In the genomic region with DNA sequence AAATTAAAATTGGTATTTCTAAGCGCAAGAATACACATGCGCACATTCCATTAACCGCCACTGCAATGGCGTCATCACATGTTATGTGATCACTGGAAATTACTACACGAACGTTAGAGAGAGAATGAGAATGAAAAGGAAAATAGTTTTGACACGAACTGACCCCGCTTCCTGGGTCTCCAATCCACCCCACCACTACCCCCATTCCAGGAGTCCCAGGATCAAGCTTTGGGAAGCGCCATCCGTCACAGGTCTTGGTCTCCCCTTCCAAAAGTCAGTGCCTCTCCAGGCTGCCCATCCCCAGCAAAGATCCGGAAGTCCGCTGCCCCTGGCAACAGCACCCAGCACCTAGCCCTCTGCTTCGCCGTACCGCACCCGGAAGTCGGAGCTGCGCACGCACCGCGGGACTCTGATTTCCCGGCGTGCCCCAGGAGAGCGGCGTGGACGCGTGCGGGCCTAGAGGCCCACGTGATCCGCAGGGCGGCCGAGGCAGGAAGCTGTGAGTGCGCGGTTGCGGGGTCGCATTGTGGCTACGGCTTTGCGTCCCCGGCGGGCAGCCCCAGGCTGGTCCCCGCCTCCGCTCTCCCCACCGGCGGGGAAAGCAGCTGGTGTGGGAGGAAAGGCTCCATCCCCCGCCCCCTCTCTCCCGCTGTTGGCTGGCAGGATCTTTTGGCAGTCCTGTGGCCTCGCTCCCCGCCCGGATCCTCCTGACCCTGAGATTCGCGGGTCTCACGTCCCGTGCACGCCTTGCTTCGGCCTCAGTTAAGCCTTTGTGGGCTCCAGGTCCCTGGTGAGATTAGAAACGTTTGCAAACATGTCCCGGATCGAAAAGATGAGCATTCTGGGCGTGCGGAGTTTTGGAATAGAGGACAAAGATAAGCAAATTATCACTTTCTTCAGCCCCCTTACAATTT, we compare ENCODE assay signal across 1 cellular context.
A peak's percentile ranks its signal among the peaks of the same experiment; 100 is the strongest.
TF ChIP-seq lines count a peak whose summit lies in the region.

Gene RAD50, plus strand, starts transcription at position 467 of the 914 bp plus-strand sequence. Its CDS starts 348 bp downstream, at position 815.

TF ChIP-seq in HepG2, 621 proteins besides CTCF, POLR2A, EP300 and RAD21 (continued from another document and continues in another):
- TF ChIP-seq ZNF788 (CRISPR knock-in tag; IDR thresholded peaks at IDR 0.05; ENCODE audit: borderline replicate concordance), result peak; percentile 97
- peak; percentile 71 for TF ChIP-seq CBX1 (IDR thresholded peaks at IDR 0.05; ENCODE audit: low read depth)
- TF ChIP-seq SP140L (CRISPR knock-in tag; IDR thresholded peaks at IDR 0.05; ENCODE audit: borderline replicate concordance), result no peak
- TF ChIP-seq SMYD3 (CRISPR knock-in tag; IDR thresholded peaks at IDR 0.05), result peak; percentile 97
- TF ChIP-seq, protein P1, sequence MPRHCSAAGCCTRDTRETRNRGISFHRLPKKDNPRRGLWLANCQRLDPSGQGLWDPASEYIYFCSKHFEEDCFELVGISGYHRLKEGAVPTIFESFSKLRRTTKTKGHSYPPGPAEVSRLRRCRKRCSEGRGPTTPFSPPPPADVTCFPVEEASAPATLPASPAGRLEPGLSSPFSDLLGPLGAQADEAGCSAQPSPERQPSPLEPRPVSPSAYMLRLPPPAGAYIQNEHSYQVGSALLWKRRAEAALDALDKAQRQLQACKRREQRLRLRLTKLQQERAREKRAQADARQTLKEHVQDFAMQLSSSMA (CRISPR knock-in tag; IDR thresholded peaks at IDR 0.05), result peak; percentile 34; the same call in 1 of the 2 replicates
- peak; percentile 95 for TF ChIP-seq GMEB1 (CRISPR knock-in tag; IDR thresholded peaks at IDR 0.05; ENCODE audit: borderline replicate concordance)
- TF ChIP-seq ZNF7 (CRISPR knock-in tag; IDR thresholded peaks at IDR 0.05), result no peak
- TF ChIP-seq ZNF33B (CRISPR knock-in tag; IDR thresholded peaks at IDR 0.05), result peak; percentile 98
- TF ChIP-seq TARDBP (CRISPR knock-in tag; IDR thresholded peaks at IDR 0.05), result peak; percentile 98
- TF ChIP-seq, protein P2, sequence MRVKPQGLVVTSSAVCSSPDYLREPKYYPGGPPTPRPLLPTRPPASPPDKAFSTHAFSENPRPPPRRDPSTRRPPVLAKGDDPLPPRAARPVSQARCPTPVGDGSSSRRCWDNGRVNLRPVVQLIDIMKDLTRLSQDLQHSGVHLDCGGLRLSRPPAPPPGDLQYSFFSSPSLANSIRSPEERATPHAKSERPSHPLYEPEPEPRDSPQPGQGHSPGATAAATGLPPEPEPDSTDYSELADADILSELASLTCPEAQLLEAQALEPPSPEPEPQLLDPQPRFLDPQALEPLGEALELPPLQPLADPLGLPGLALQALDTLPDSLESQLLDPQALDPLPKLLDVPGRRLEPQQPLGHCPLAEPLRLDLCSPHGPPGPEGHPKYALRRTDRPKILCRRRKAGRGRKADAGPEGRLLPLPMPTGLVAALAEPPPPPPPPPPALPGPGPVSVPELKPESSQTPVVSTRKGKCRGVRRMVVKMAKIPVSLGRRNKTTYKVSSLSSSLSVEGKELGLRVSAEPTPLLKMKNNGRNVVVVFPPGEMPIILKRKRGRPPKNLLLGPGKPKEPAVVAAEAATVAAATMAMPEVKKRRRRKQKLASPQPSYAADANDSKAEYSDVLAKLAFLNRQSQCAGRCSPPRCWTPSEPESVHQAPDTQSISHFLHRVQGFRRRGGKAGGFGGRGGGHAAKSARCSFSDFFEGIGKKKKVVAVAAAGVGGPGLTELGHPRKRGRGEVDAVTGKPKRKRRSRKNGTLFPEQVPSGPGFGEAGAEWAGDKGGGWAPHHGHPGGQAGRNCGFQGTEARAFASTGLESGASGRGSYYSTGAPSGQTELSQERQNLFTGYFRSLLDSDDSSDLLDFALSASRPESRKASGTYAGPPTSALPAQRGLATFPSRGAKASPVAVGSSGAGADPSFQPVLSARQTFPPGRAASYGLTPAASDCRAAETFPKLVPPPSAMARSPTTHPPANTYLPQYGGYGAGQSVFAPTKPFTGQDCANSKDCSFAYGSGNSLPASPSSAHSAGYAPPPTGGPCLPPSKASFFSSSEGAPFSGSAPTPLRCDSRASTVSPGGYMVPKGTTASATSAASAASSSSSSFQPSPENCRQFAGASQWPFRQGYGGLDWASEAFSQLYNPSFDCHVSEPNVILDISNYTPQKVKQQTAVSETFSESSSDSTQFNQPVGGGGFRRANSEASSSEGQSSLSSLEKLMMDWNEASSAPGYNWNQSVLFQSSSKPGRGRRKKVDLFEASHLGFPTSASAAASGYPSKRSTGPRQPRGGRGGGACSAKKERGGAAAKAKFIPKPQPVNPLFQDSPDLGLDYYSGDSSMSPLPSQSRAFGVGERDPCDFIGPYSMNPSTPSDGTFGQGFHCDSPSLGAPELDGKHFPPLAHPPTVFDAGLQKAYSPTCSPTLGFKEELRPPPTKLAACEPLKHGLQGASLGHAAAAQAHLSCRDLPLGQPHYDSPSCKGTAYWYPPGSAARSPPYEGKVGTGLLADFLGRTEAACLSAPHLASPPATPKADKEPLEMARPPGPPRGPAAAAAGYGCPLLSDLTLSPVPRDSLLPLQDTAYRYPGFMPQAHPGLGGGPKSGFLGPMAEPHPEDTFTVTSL (CRISPR knock-in tag; IDR thresholded peaks at IDR 0.05; ENCODE audit: borderline replicate concordance), result no peak; the same call in 1 of the 2 replicates
- peak; percentile 83; the same call in 1 of the 2 replicates for TF ChIP-seq ZNF672 (CRISPR knock-in tag; IDR thresholded peaks at IDR 0.05)
- peak; percentile 36; the same call in 1 of the 2 replicates for TF ChIP-seq ZNF20 (CRISPR knock-in tag; IDR thresholded peaks at IDR 0.05)
- TF ChIP-seq, protein P3, sequence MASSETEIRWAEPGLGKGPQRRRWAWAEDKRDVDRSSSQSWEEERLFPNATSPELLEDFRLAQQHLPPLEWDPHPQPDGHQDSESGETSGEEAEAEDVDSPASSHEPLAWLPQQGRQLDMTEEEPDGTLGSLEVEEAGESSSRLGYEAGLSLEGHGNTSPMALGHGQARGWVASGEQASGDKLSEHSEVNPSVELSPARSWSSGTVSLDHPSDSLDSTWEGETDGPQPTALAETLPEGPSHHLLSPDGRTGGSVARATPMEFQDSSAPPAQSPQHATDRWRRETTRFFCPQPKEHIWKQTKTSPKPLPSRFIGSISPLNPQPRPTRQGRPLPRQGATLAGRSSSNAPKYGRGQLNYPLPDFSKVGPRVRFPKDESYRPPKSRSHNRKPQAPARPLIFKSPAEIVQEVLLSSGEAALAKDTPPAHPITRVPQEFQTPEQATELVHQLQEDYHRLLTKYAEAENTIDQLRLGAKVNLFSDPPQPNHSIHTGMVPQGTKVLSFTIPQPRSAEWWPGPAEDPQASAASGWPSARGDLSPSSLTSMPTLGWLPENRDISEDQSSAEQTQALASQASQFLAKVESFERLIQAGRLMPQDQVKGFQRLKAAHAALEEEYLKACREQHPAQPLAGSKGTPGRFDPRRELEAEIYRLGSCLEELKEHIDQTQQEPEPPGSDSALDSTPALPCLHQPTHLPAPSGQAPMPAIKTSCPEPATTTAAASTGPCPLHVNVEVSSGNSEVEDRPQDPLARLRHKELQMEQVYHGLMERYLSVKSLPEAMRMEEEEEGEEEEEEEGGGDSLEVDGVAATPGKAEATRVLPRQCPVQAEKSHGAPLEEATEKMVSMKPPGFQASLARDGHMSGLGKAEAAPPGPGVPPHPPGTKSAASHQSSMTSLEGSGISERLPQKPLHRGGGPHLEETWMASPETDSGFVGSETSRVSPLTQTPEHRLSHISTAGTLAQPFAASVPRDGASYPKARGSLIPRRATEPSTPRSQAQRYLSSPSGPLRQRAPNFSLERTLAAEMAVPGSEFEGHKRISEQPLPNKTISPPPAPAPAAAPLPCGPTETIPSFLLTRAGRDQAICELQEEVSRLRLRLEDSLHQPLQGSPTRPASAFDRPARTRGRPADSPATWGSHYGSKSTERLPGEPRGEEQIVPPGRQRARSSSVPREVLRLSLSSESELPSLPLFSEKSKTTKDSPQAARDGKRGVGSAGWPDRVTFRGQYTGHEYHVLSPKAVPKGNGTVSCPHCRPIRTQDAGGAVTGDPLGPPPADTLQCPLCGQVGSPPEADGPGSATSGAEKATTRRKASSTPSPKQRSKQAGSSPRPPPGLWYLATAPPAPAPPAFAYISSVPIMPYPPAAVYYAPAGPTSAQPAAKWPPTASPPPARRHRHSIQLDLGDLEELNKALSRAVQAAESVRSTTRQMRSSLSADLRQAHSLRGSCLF (CRISPR knock-in tag; IDR thresholded peaks at IDR 0.05; ENCODE audit: borderline replicate concordance), result peak; percentile 79; the same call in 1 of the 2 replicates
- TF ChIP-seq ATF3 (CRISPR knock-in tag; IDR thresholded peaks at IDR 0.05), result peak; percentile 56; the same call in 1 of the 2 replicates
- TF ChIP-seq STAT5B (CRISPR knock-in tag; IDR thresholded peaks at IDR 0.05), result peak; percentile 60; the same call in 1 of the 2 replicates
- TF ChIP-seq ZNF17 (CRISPR knock-in tag; IDR thresholded peaks at IDR 0.05), result 0 out of 2 replicates have a peak, but pooled peaks have one; percentile 72
- TF ChIP-seq, protein P4, sequence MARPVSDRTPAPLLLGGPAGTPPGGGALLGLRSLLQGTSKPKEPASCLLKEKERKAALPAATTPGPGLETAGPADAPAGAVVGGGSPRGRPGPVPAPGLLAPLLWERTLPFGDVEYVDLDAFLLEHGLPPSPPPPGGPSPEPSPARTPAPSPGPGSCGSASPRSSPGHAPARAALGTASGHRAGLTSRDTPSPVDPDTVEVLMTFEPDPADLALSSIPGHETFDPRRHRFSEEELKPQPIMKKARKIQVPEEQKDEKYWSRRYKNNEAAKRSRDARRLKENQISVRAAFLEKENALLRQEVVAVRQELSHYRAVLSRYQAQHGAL (CRISPR knock-in tag; IDR thresholded peaks at IDR 0.05; ENCODE audit: not compliant biosample characterization), result peak; percentile 62
- TF ChIP-seq ZNF235 (CRISPR knock-in tag; IDR thresholded peaks at IDR 0.05; ENCODE audit: borderline replicate concordance), result no peak
- TF ChIP-seq MYC (CRISPR knock-in tag; IDR thresholded peaks at IDR 0.05; ENCODE audit: borderline replicate concordance), result peak; percentile 99
- peak; percentile 98 for TF ChIP-seq ZNF780A (CRISPR knock-in tag; IDR thresholded peaks at IDR 0.05)
- peak; percentile 89 for TF ChIP-seq ZNF639 (CRISPR knock-in tag; conservative IDR thresholded peaks at IDR 0.05)
- peak; percentile 75; the same call in 1 of the 2 replicates for TF ChIP-seq ZNF710 (CRISPR knock-in tag; IDR thresholded peaks at IDR 0.05; ENCODE audit: borderline replicate concordance)
- TF ChIP-seq ZNF362 (CRISPR knock-in tag; IDR thresholded peaks at IDR 0.05; ENCODE audit: borderline replicate concordance), result no peak
- peak; percentile 93 for TF ChIP-seq THAP11 (CRISPR knock-in tag; IDR thresholded peaks at IDR 0.05)
- TF ChIP-seq, protein P5, sequence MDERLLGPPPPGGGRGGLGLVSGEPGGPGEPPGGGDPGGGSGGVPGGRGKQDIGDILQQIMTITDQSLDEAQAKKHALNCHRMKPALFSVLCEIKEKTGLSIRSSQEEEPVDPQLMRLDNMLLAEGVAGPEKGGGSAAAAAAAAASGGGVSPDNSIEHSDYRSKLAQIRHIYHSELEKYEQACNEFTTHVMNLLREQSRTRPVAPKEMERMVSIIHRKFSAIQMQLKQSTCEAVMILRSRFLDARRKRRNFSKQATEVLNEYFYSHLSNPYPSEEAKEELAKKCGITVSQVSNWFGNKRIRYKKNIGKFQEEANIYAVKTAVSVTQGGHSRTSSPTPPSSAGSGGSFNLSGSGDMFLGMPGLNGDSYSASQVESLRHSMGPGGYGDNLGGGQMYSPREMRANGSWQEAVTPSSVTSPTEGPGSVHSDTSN (CRISPR knock-in tag; IDR thresholded peaks at IDR 0.05), result no peak
- 0 out of 2 replicates have a peak, but pooled peaks have one; percentile 75 for TF ChIP-seq ZSCAN30 (CRISPR knock-in tag; IDR thresholded peaks at IDR 0.05)
